23 cellular contexts compared by ENCODE assay signal in genomic region chr5:163735069-163735468, GRCh38.
"Had no signal": no experiment of that assay in that cellular context is flagged by ENCODE, and none has a peak within 500 bp of the region (broad histone marks: within the 10 kb centered on the region; RNA-seq: fewer than 3 reads in every experiment).

No MANE protein-coding gene starts in this region.

- H3K4me1 Mint-ChIP-seq: natural killer cell; stimulated activated naive CD8-positive, alpha-beta T cell treated with anti-CD3 and anti-CD28 coated beads, Interleukin-15, amount 100 ng/mL, for 72 hours had no signal

- H3K4me1 ChIP-seq: gastrocnemius medialis, lower lobe of right lung, parathyroid adenoma, suprapubic skin, transverse colon, upper lobe of right lung, uterus had no signal

- H3K9me3 ChIP-seq: gastrocnemius medialis, lower lobe of right lung, neutrophil, suprapubic skin, transverse colon, upper lobe of right lung, uterus had no signal

- H3K4me3 ChIP-seq: dorsolateral prefrontal cortex, gastrocnemius medialis, lower lobe of right lung, smooth muscle cell, suprapubic skin, transverse colon, upper lobe of right lung, uterus had no signal

- H3K27ac Mint-ChIP-seq: natural killer cell; progenitor cell of endocrine pancreas; stimulated activated naive CD8-positive, alpha-beta T cell treated with anti-CD3 and anti-CD28 coated beads, Interleukin-15, amount 100 ng/mL, for 72 hours had no signal

- H3K27me3 Mint-ChIP-seq: stimulated activated naive CD8-positive, alpha-beta T cell treated with anti-CD3 and anti-CD28 coated beads, Interleukin-15, amount 100 ng/mL, for 72 hours had no signal

- H3K27ac ChIP-seq: dorsolateral prefrontal cortex, gastrocnemius medialis, lower lobe of right lung, neutrophil, parathyroid adenoma, suprapubic skin, transverse colon, upper lobe of right lung, uterus had no signal

- ATAC-seq: gastrocnemius medialis; left ventricle myocardium superior; lower lobe of right lung; natural killer cell; sciatic nerve; stimulated activated naive CD8-positive, alpha-beta T cell treated with anti-CD3 and anti-CD28 coated beads, Interleukin-15, amount 100 ng/mL, for 72 hours; upper lobe of right lung had no signal

- H3K27me3 ChIP-seq: gastrocnemius medialis, neutrophil, suprapubic skin, transverse colon, upper lobe of right lung, uterus had no signal

- H3K36me3 ChIP-seq: gastrocnemius medialis, lower lobe of right lung, neutrophil, suprapubic skin, transverse colon, upper lobe of right lung, uterus had no signal

- H3K4me3 Mint-ChIP-seq: natural killer cell; stimulated activated naive CD8-positive, alpha-beta T cell treated with anti-CD3 and anti-CD28 coated beads, Interleukin-15, amount 100 ng/mL, for 72 hours had no signal

- H3K9me3 Mint-ChIP-seq: natural killer cell had no signal

- H3K36me3 Mint-ChIP-seq: natural killer cell had no signal

- DNase-seq: dorsolateral prefrontal cortex; effector CD4-positive, alpha-beta T cell; foreskin fibroblast; gastrocnemius medialis; head of caudate nucleus; left ventricle myocardium superior; lower lobe of right lung; natural killer cell; stimulated activated CD4-positive, alpha-beta T cell treated with anti-CD3 and anti-CD28 coated beads, Interleukin-12 subunit alpha, Interleukin-12 subunit beta, amount 100 ng/mL, for 4 hours; stimulated activated CD4-positive, alpha-beta T cell treated with anti-CD3 and anti-CD28 coated beads, Interleukin-1b, Interleukin-23, amount 100 ng/mL, for 48 hours; stimulated activated CD4-positive, alpha-beta T cell treated with anti-CD3 and anti-CD28 coated beads, Interleukin-4, amount 100 ng/mL, for 1 hour; stimulated activated CD8-positive, alpha-beta memory T cell treated with anti-CD3 and anti-CD28 coated beads, Interleukin-4, amount 100 ng/mL, for 48 hours; stimulated activated naive CD4-positive, alpha-beta T cell; stimulated activated naive CD8-positive, alpha-beta T cell treated with anti-CD3 and anti-CD28 coated beads, Interleukin-15, amount 100 ng/mL, for 72 hours; transverse colon; upper lobe of right lung; uterus had no signal
